ENCODE assay signal across 8 cellular contexts in the genomic region with DNA sequence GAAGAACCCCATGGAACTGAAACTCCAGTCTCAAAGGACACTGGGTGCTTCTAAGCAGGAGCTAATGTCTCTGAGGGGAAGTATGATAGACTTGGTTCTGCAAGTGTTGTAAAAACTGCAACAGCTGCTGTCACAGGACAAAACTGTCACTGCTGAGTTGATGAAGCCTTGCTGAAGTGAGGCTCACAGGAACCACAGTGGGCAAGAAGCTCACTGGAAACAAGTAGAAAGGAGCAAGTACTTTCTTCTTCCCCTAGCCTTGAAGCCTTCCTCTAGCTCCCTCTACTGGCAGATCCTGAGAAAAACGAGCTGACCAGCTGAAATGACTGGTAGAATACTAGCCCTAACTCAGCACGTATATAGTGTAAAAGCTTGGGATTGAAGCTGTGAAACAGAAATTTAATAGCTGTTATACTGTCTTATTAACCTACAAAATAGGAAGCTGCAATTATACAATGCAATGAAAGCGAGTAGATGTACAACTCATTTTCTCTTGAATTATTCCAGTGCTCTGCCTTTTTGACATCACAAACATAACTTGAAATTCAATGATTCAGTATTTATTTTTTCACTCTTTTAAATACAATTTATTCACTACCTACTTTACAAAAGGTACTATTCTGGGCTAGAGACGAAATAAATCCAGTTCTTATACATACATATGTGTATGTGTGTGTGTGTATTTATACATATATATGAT.
DNase-seq lines count a peak whose midpoint lies in the region; ATAC-seq, FAIRE-seq and TF ChIP-seq lines count a peak whose summit lies in the region.

No MANE protein-coding gene starts in this region.

- no peak overlapping the region for H3K4me3 ChIP-seq in stomach

- no peaks in the 10 kb centered on the region for H3K36me3 ChIP-seq in stomach

- DNase-seq in COR-L47 (lab: John Stamatoyannopoulos, UW) (peak; percentile 44), GM19239 (ENCODE audit: insufficient read length, low spot score) (peak; percentile 49), NCI-H345 (lab: John Stamatoyannopoulos, UW) (peak; percentile 32), ecto neural progenitor cell (ENCODE audit: low spot score) (peak; percentile 67), lung microvascular endothelial cell (ENCODE audit: low read depth in 2 of 2) (peak; percentile 70), stomach (peak; percentile 42)
- peak; percentile 2 to 35 for DNase-seq in activated CD4-positive, alpha-beta T cell treated with anti-CD3 and anti-CD28 coated beads for 4 hours

- 3 to 8% (median 5%) methylated on average over 4 of the region's 4 CpGs for WGBS in stomach, 5 donors

- H3K4me1 ChIP-seq in stomach, result no peaks in the 10 kb centered on the region

- peak in 4 of 7 experiments; percentile 42 to 67 (median 50) for TF ChIP-seq CTCF in stomach (IDR thresholded peaks at IDR 0.05)

- peak; percentile 97 for ATAC-seq in HG03159 (IDR thresholded peaks at IDR 0.05; ENCODE audit: unreplicated experiment)

- no peaks in the 10 kb centered on the region for H3K9me3 ChIP-seq in stomach

- FAIRE-seq in GM19239 (lab: Jason Lieb, UNC), result peak; percentile 92

- H3K27ac ChIP-seq in stomach, result no peak overlapping the region

- TF ChIP-seq POLR2A in stomach (IDR thresholded peaks at IDR 0.05), result no peak

- no peak for TF ChIP-seq EP300 in stomach (IDR thresholded peaks at IDR 0.05)

- intact Hi-C loops in stomach (cut with DNase I; ENCODE audit: low total_unique reads), result no loop called here

- no peaks in the 10 kb centered on the region for H3K27me3 ChIP-seq in stomach

Comparison
In these comparisons a context has a peak if more than half of its experiments do, and no peak if none do; other contexts are left out.
1. DNase-seq: peak in every context shown above with its lines; median percentile 70 in lung microvascular endothelial cell; 67 in ecto neural progenitor cell; 49 in GM19239; 44 in COR-L47; 42 in stomach; 32 in NCI-H345; 18 in activated CD4-positive, alpha-beta T cell treated with anti-CD3 and anti-CD28 coated beads for 4 hours.